8 cellular contexts compared by ENCODE assay signal in the genomic region with DNA sequence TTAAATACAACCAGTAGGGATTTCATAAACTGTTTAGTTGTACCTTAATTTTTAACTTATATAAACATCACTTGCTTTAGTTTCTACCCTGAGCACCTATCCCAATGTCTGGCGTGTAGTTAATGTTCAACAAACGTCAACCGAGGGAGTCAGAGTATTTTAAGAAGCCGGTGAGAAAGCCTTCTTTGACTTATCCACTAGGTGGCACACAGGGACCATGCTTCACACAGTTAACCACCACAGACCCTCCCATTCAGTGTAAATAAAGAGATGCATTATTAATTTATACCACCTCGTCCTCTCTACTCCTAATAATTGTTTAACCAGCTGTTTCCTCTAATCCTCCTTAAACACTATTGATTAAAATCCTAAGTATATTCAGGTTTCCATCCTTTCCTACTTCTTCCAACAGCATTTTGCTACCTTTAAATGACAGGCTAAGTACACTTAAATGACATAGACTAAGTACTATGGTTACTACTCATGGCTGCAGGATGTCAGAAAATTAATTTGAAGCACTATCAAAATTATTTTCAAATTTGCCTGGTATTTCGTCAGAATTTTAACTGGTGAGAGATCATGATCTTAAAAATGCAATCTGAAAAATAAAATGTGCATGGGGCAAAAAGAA. TPM values are rescaled to one million over a fixed set of nuclear protein-coding genes. Genes with fewer than 3 reads are reported as not detected.
DNase-seq lines count a peak whose midpoint lies in the region; ATAC-seq lines count a peak whose summit lies in the region.

No MANE protein-coding gene starts in this region.

- no peak overlapping the region for H3K27ac ChIP-seq in epithelial cell of prostate

- peak; percentile 62 for DNase-seq in CD1c-positive myeloid dendritic cell (ENCODE audit: extremely low spot score)
- peak; percentile 31 for DNase-seq in NCI-H1105 (lab: John Stamatoyannopoulos, UW)
- peak; percentile 70 for DNase-seq in SK-N-DZ (ENCODE audit: low spot score)
- peak; percentile 6 for DNase-seq in epithelial cell of prostate (ENCODE audit: low read depth, low spot score)
- peak; percentile 67 for DNase-seq in myocyte (ENCODE audit: low read depth)
- no peak for DNase-seq in ureter (ENCODE audit: low spot score)

- ATAC-seq in GM18861 (IDR thresholded peaks at IDR 0.05; ENCODE audit: unreplicated experiment) (peak; percentile 90), HG02943 (IDR thresholded peaks at IDR 0.05; ENCODE audit: low read depth, unreplicated experiment) (peak; percentile 84)

RNA-seq across cellular contexts. Expression of gene HAPLN1, which starts 2.3 kb away (rescaled TPM):
- polyA plus RNA-seq in SK-N-DZ (2014; cell fraction: cytosol; rRNA removed), result not detected in 2 replicates
- not detected in 2 replicates for polyA plus RNA-seq in SK-N-DZ (2014; cell fraction: nucleus; rRNA removed)
- 0.05 TPM in 1 of 2 replicates, not detected in the other for total RNA-seq in myocyte
- 1.2 TPM for polyA plus RNA-seq in myocyte (2012)
- 0.44 TPM for total RNA-seq in ureter
